16 cellular contexts compared by ENCODE assay signal in the genomic region with DNA sequence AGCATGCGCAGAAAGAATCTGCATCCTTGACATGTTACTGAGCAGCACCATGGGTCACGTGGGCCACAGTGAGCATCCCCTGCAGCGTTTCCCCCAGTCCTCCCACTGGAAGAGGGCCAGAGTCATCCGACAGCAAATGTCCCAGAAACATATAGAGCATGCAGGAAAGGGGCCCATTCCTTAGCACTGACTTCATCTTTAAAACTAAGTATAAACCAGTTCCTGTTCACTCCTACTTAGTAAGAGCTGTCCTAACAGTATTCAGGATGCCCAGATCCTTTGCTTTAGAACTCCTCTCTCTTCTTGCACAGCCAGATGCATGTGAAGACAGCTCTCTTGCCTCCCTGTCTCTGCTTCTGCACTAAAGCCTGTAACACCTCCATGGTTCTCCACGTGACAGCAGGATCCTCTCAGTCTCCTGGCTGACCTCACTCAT.
DNase-seq lines count a peak whose midpoint lies in the region; ATAC-seq, FAIRE-seq and TF ChIP-seq lines count a peak whose summit lies in the region.
"Had no signal": no experiment of that assay in that cellular context is flagged by ENCODE, and none has a peak within 500 bp of the region (broad histone marks: within the 10 kb centered on the region; RNA-seq: fewer than 3 reads in every experiment).

No MANE protein-coding gene starts in this region.

- intact Hi-C loops in gastrocnemius medialis (cut with DNase I; ENCODE audit: low total_unique reads), result no loop called here

- 94 to 97% methylated on average over 5 of the region's 5 CpGs for WGBS in endodermal cell (ENCODE audit: insufficient coverage in 1 of 2, insufficient read length in 1 of 2), 2 experiments

- H3K9ac ChIP-seq in endodermal cell (ENCODE audit: extremely low read depth, low read length, poor library complexity, severe bottlenecking), result no peak overlapping the region

- no peaks in the 10 kb centered on the region for H3K9me3 Mint-ChIP-seq in endodermal cell

- H3K27ac ChIP-seq in endodermal cell (ENCODE audit: low read depth, low read length), result no peak overlapping the region
- no peak overlapping the region for H3K27ac ChIP-seq in gastrocnemius medialis
- H3K27ac ChIP-seq: PC-9, tibial artery had no signal

- DNase-seq in AG08396 (ENCODE audit: low spot score) (peak; percentile 14), RCC 7860 (ENCODE audit: low spot score) (peak; percentile 64), endodermal cell (peak; percentile 18), left kidney (ENCODE audit: low read depth, low spot score) (peak; percentile 12), NOMO-1 (lab: John Stamatoyannopoulos, UW; ENCODE audit: unreplicated experiment in 2 of 2) (no peak), gastrocnemius medialis (no peak), NCI-H1417 treated with DMSO at 0.1 percent for 48 hours (lab: John Stamatoyannopoulos, UW) (no peak)
- DNase-seq: activated CD4-positive, CD25-positive, alpha-beta regulatory T cell treated with anti-CD3 and anti-CD28 coated beads, Interleukin-2, amount 50 U/mL, for 72 hours; activated naive CD4-positive, alpha-beta T cell treated with anti-CD3 and anti-CD28 coated beads, Interleukin-2, amount 50 U/mL, for 16 hours; PC-9; stimulated activated CD4-positive, alpha-beta T cell treated with anti-CD3 and anti-CD28 coated beads, Interleukin-2, amount 100 ng/mL, for 24 hours; stimulated activated CD8-positive, alpha-beta memory T cell treated with anti-CD3 and anti-CD28 coated beads, Interleukin-4, amount 100 ng/mL, for 48 hours; T-helper 1 cell; tibial artery had no signal

- no peak overlapping the region for H3K4me3 Mint-ChIP-seq in endodermal cell
- H3K4me3 Mint-ChIP-seq: B cell had no signal

- H3K4me3 ChIP-seq in endodermal cell (ENCODE audit: low read length) (no peak overlapping the region), gastrocnemius medialis (no peak overlapping the region)
- H3K4me3 ChIP-seq: PC-9, tibial artery had no signal

- H3K4me1 ChIP-seq in endodermal cell (ENCODE audit: control insufficient read depth, insufficient read depth, low read length) (no peaks in the 10 kb centered on the region), gastrocnemius medialis (peaks cover 0 to 4% of the 10 kb centered on the region in 2 donors)

- H3K4me1 Mint-ChIP-seq in endodermal cell, result no peaks in the 10 kb centered on the region
- H3K4me1 Mint-ChIP-seq: B cell had no signal

- no peak overlapping the region for H3K27ac Mint-ChIP-seq in endodermal cell
- H3K27ac Mint-ChIP-seq: B cell had no signal

- H3K9me3 ChIP-seq in endodermal cell (ENCODE audit: control insufficient read depth, low read length) (peaks cover 4% of the 10 kb centered on the region), gastrocnemius medialis (no peaks in the 10 kb centered on the region)
- H3K9me3 ChIP-seq: tibial artery had no signal

- H3K36me3 ChIP-seq in endodermal cell (ENCODE audit: control insufficient read depth, insufficient read depth, low read length), result no peaks in the 10 kb centered on the region
- no peaks in the 10 kb centered on the region for H3K36me3 ChIP-seq in gastrocnemius medialis
- H3K36me3 ChIP-seq: tibial artery had no signal

- FAIRE-seq in RCC 7860 (lab: Jason Lieb, UNC), result no peak

- TF ChIP-seq POLR2A in gastrocnemius medialis (IDR thresholded peaks at IDR 0.05), result no peak

- ATAC-seq in gastrocnemius medialis (no peak), GM19035 (IDR thresholded peaks at IDR 0.05; ENCODE audit: unreplicated experiment) (no peak)

- no peaks in the 10 kb centered on the region for H3K36me3 Mint-ChIP-seq in endodermal cell (ENCODE audit: low read depth)

- TF ChIP-seq CTCF in endodermal cell (conservative IDR thresholded peaks at IDR 0.05), result no peak
- TF ChIP-seq CTCF in gastrocnemius medialis (IDR thresholded peaks at IDR 0.05 in 4 of 5, conservative IDR thresholded peaks at IDR 0.05 in 1 of 5), result no peak

- H3K27me3 Mint-ChIP-seq in endodermal cell (ENCODE audit: insufficient read depth), result no peaks in the 10 kb centered on the region
- H3K27me3 Mint-ChIP-seq: B cell had no signal

- in situ Hi-C loops in gastrocnemius medialis (cut with MboI; ENCODE audit: low sequenced_read_pairs in 4 of 4), result no loop called here

- H3K27me3 ChIP-seq in endodermal cell (ENCODE audit: control insufficient read depth, insufficient read depth, low read length, poor library complexity, severe bottlenecking) (no peaks in the 10 kb centered on the region), gastrocnemius medialis (no peaks in the 10 kb centered on the region)
- H3K27me3 ChIP-seq: tibial artery had no signal

Comparison
In these comparisons a context has a peak if more than half of its experiments do, and no peak if none do; other contexts are left out.
1. DNase-seq: peak in AG08396 (single experiment), RCC 7860 (single experiment), endodermal cell (single experiment) and left kidney (single experiment); none in NOMO-1 (0 of 2), gastrocnemius medialis (0 of 2) and NCI-H1417 treated with DMSO at 0.1 percent for 48 hours (single experiment).